In genomic region chr2:8629402-8629801, GRCh38 we compare ENCODE assay signal across 1 cellular context.
A peak's percentile ranks its signal among the peaks of the same experiment; 100 is the strongest.
TF ChIP-seq lines count a peak whose summit lies in the region.

No MANE protein-coding gene starts in this region.

TF ChIP-seq in HepG2, 621 proteins besides CTCF, POLR2A, EP300 and RAD21 (continued from another document and continues in another):
- no peak for TF ChIP-seq MZF1 (CRISPR knock-in tag; IDR thresholded peaks at IDR 0.05; ENCODE audit: borderline replicate concordance)
- TF ChIP-seq CC2D1A (CRISPR knock-in tag; IDR thresholded peaks at IDR 0.05) = no peak
- no peak for TF ChIP-seq ZNF562 (CRISPR knock-in tag; IDR thresholded peaks at IDR 0.05; ENCODE audit: borderline replicate concordance)
- no peak for TF ChIP-seq ATF7-NPFF (CRISPR knock-in tag; IDR thresholded peaks at IDR 0.05; ENCODE audit: low read depth)
- no peak for TF ChIP-seq ZNF558 (CRISPR knock-in tag; IDR thresholded peaks at IDR 0.05; ENCODE audit: borderline replicate concordance)
- no peak for TF ChIP-seq TFDP1 (CRISPR knock-in tag; IDR thresholded peaks at IDR 0.05; ENCODE audit: borderline replicate concordance)
- no peak for TF ChIP-seq ZNF142 (CRISPR knock-in tag; IDR thresholded peaks at IDR 0.05)
- no peak for TF ChIP-seq ZNF746 (CRISPR knock-in tag; IDR thresholded peaks at IDR 0.05)
- TF ChIP-seq ZNF496 (CRISPR knock-in tag; IDR thresholded peaks at IDR 0.05; ENCODE audit: insufficient replicate concordance) = no peak
- TF ChIP-seq SIN3B (IDR thresholded peaks at IDR 0.05; ENCODE audit: low read length) = no peak
- TF ChIP-seq ZNF431 (CRISPR knock-in tag; IDR thresholded peaks at IDR 0.05; ENCODE audit: borderline replicate concordance, low read depth) = no peak
- no peak for TF ChIP-seq LBX2 (CRISPR knock-in tag; IDR thresholded peaks at IDR 0.05; ENCODE audit: borderline replicate concordance)
- no peak for TF ChIP-seq ZNF280B (CRISPR knock-in tag; IDR thresholded peaks at IDR 0.05; ENCODE audit: borderline replicate concordance)
- no peak for TF ChIP-seq MAFG (CRISPR knock-in tag; IDR thresholded peaks at IDR 0.05)
- no peak for TF ChIP-seq IKZF5 (CRISPR knock-in tag; IDR thresholded peaks at IDR 0.05)
- no peak for TF ChIP-seq ZNF317 (CRISPR knock-in tag; IDR thresholded peaks at IDR 0.05)
- TF ChIP-seq ZBTB7B (CRISPR knock-in tag; IDR thresholded peaks at IDR 0.05) = no peak
- TF ChIP-seq ZNF577 (CRISPR knock-in tag; IDR thresholded peaks at IDR 0.05; ENCODE audit: borderline replicate concordance, low read depth) = no peak
- TF ChIP-seq ZMYM2 (CRISPR knock-in tag; IDR thresholded peaks at IDR 0.05) = no peak
- TF ChIP-seq MED8 (CRISPR knock-in tag; IDR thresholded peaks at IDR 0.05; ENCODE audit: insufficient replicate concordance) = no peak
- no peak for TF ChIP-seq ZBTB7A (CRISPR knock-in tag; IDR thresholded peaks at IDR 0.05)
- no peak for TF ChIP-seq MBNL3 (CRISPR knock-in tag; conservative IDR thresholded peaks at IDR 0.05)
- TF ChIP-seq CEBPG (CRISPR knock-in tag; IDR thresholded peaks at IDR 0.05) = no peak
- no peak for TF ChIP-seq AKNA (CRISPR knock-in tag; IDR thresholded peaks at IDR 0.05; ENCODE audit: borderline replicate concordance)
- TF ChIP-seq KAT7 (CRISPR knock-in tag; IDR thresholded peaks at IDR 0.05; ENCODE audit: borderline replicate concordance) = no peak
- no peak for TF ChIP-seq STAG1 (CRISPR knock-in tag; IDR thresholded peaks at IDR 0.05)
- peak; percentile 79 for TF ChIP-seq BHLHE40 (IDR thresholded peaks at IDR 0.05; ENCODE audit: low read length)
- no peak for TF ChIP-seq PBX2 (CRISPR knock-in tag; IDR thresholded peaks at IDR 0.05)
- TF ChIP-seq ZNF263 (CRISPR knock-in tag; IDR thresholded peaks at IDR 0.05) = no peak
- TF ChIP-seq BCL6 (CRISPR knock-in tag; IDR thresholded peaks at IDR 0.05) = no peak
- TF ChIP-seq SPEN (CRISPR knock-in tag; IDR thresholded peaks at IDR 0.05; ENCODE audit: low read depth) = no peak
- TF ChIP-seq ZNF724P (CRISPR knock-in tag; IDR thresholded peaks at IDR 0.05; ENCODE audit: borderline replicate concordance) = no peak
- no peak for TF ChIP-seq ZHX2 (IDR thresholded peaks at IDR 0.05; ENCODE audit: low read depth)
- no peak for TF ChIP-seq ZHX2 (CRISPR knock-in tag; IDR thresholded peaks at IDR 0.05; ENCODE audit: borderline replicate concordance)
- no peak for TF ChIP-seq PAX8 (CRISPR knock-in tag; IDR thresholded peaks at IDR 0.05; ENCODE audit: borderline replicate concordance)
- no peak for TF ChIP-seq IRX3 (CRISPR knock-in tag; IDR thresholded peaks at IDR 0.05; ENCODE audit: borderline replicate concordance, low read depth)
- no peak for TF ChIP-seq SMARCC2 (IDR thresholded peaks at IDR 0.05)
- TF ChIP-seq SOX13 (IDR thresholded peaks at IDR 0.05) = no peak
- TF ChIP-seq SOX13 (CRISPR knock-in tag; conservative IDR thresholded peaks at IDR 0.05 in 1 of 2, IDR thresholded peaks at IDR 0.05 in 1 of 2) = 0 out of 4 replicates have a peak, but pooled peaks of 1 of the 2 experiments have one; percentile 6
